1 cellular context compared by ENCODE assay signal in genomic region chr20:63134201-63134612, GRCh38.
TF ChIP-seq lines count a peak whose summit lies in the region.

No MANE protein-coding gene starts in this region.

TF ChIP-seq in H1, 55 proteins besides CTCF, POLR2A, EP300 and RAD21 (continued from another document):
- TF ChIP-seq CHD7 (IDR thresholded peaks at IDR 0.05; ENCODE audit: insufficient replicate concordance, low read length) (no peak), TAF7 (optimal IDR thresholded peaks at IDR 0.05; ENCODE audit: borderline replicate concordance, low read depth, low read length) (no peak), CBX5 (IDR thresholded peaks at IDR 0.05; ENCODE audit: low read depth, low read length) (no peak), SIRT6 (IDR thresholded peaks at IDR 0.05; ENCODE audit: low read length) (no peak), SIX5 (IDR thresholded peaks at IDR 0.05; ENCODE audit: low read depth, low read length) (no peak), CTBP2 (IDR thresholded peaks at IDR 0.05; ENCODE audit: borderline replicate concordance, insufficient read depth, insufficient read length, low read length) (no peak)
